ENCODE assay signal across 17 cellular contexts in the genomic region with DNA sequence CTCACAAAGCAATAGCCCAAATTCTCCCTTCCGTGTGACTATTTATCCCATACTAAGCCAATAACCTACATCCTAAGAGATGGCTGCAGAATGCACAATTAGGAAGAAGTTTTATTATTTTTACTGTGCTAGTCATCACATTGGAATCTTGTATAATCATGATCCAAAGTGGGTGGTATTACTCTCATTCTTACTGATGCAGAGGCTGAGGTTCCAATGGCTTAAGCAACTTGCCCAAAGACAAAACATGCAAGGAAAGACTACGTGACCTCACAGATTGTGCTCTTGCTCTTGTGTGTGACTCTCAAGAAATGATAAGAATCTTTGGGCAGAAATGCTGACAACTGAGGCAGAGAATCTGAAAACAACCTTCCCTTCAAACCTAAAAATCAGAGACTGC.
DNase-seq lines count a peak whose midpoint lies in the region; ATAC-seq and TF ChIP-seq lines count a peak whose summit lies in the region.
"Had no signal": no experiment of that assay in that cellular context is flagged by ENCODE, and none has a peak within 500 bp of the region (broad histone marks: within the 10 kb centered on the region; RNA-seq: fewer than 3 reads in every experiment).

No MANE protein-coding gene starts in this region.

- H3K27ac ChIP-seq in A673 (ENCODE audit: low read depth, low read length, poor library complexity, severe bottlenecking) (peak overlapping the region; percentile 59), body of pancreas (no peak overlapping the region)
- H3K27ac ChIP-seq: upper lobe of left lung had no signal

- peaks cover 7% of the 10 kb centered on the region for H3K27me3 Mint-ChIP-seq in HFFc6 (ENCODE audit: insufficient read depth)
- H3K27me3 Mint-ChIP-seq in natural killer cell (ENCODE audit: low read depth in 2 of 2), result peaks cover 0 to 3% of the 10 kb centered on the region in 2 donors
- H3K27me3 Mint-ChIP-seq: dendritic cell treated with granulocyte-macrophage colony-stimulating factor and Interleukin-4, amounts not matched to agents 40 ng/mL and 50 ng/mL, for 4 days had no signal

- TF ChIP-seq POLR2A in body of pancreas (IDR thresholded peaks at IDR 0.05), result no peak

- peak; percentile 47 for ATAC-seq in body of pancreas
- ATAC-seq in HG02798 (IDR thresholded peaks at IDR 0.05; ENCODE audit: poor library complexity, unreplicated experiment), result no peak
- ATAC-seq in natural killer cell, result no peak
- no peak for ATAC-seq in GM21619 (IDR thresholded peaks at IDR 0.05; ENCODE audit: unreplicated experiment)

- intact Hi-C loops in A673 (cut with micrococcal nuclease; ENCODE audit: unreplicated experiment), result loop anchor here (10.0 kb wide), 1 partner anchor 209 kb away; a partner anchor contains a TSS
- intact Hi-C loops in body of pancreas (cut with DNase I), result no loop called here
- intact Hi-C loops in natural killer cell (cut with micrococcal nuclease), result no loop called here

- CTCF ChIA-PET in A673 (lab: Charles Lee), result no interaction called here

- BruUV-seq in A673 (replicated peaks; lab: Mats Ljungman, UMichigan), result no TSS peak

- H3K9me3 Mint-ChIP-seq in HFFc6 (peaks cover 9% of the 10 kb centered on the region), natural killer cell (no peaks in the 10 kb centered on the region)

- H3K4me3 Mint-ChIP-seq in HFFc6 (peak overlapping the region; percentile 80), natural killer cell (no peak overlapping the region)
- H3K4me3 Mint-ChIP-seq: dendritic cell treated with granulocyte-macrophage colony-stimulating factor and Interleukin-4, amounts not matched to agents 40 ng/mL and 50 ng/mL, for 4 days had no signal

- peaks cover 8% of the 10 kb centered on the region for H3K36me3 Mint-ChIP-seq in HFFc6 (ENCODE audit: low read depth)
- no peaks in the 10 kb centered on the region for H3K36me3 Mint-ChIP-seq in natural killer cell

- DNase-seq in A673 (ENCODE audit: low spot score) (peak; percentile 81), HFFc6 (peak; percentile 94), body of pancreas (no peak), iris pigment epithelial cell (ENCODE audit: low read depth) (peak; percentile 96), natural killer cell (no peak), NCI-H526 (lab: John Stamatoyannopoulos, UW) (no peak)
- DNase-seq: activated naive CD4-positive, alpha-beta T cell treated with Interleukin-2 at 50 U/mL for 16 hours; left cardiac atrium; NCI-H82; Right ventricle myocardium superior; stimulated activated CD4-positive, alpha-beta T cell treated with anti-CD3 and anti-CD28 coated beads, Interleukin-15, amount 100 ng/mL, for 24 hours; stimulated activated CD8-positive, alpha-beta memory T cell treated with anti-CD3 and anti-CD28 coated beads, Interleukin-4, amount 100 ng/mL, for 48 hours; upper lobe of left lung had no signal

- H3K4me1 Mint-ChIP-seq in HFFc6 (ENCODE audit: low read depth), result peaks cover 71% of the 10 kb centered on the region
- H3K4me1 Mint-ChIP-seq in natural killer cell, result no peaks in the 10 kb centered on the region

- H3K36me3 ChIP-seq in A673 (ENCODE audit: insufficient read depth, low read length, poor library complexity, severe bottlenecking) (no peaks in the 10 kb centered on the region), body of pancreas (replicated peaks in 1 of 2; ENCODE audit: insufficient read depth in 1 of 2, low read depth in 2 of 2) (no peaks in the 10 kb centered on the region)
- H3K36me3 ChIP-seq: HAP-1, upper lobe of left lung had no signal

- H3K4me1 ChIP-seq in A673 (ENCODE audit: insufficient read depth, low read length, poor library complexity, severe bottlenecking), result peaks cover 93% of the 10 kb centered on the region
- no peaks in the 10 kb centered on the region for H3K4me1 ChIP-seq in body of pancreas
- H3K4me1 ChIP-seq: HAP-1 had no signal

- POLR2A ChIA-PET in A673 (lab: Charles Lee; ENCODE audit: low non-redundant PET), result no interaction called here

- no peaks in the 10 kb centered on the region for H3K27me3 ChIP-seq in A673 (replicated peaks; ENCODE audit: insufficient read depth, low read depth, low read length, poor library complexity)
- H3K27me3 ChIP-seq in body of pancreas, result no peaks in the 10 kb centered on the region
- H3K27me3 ChIP-seq: upper lobe of left lung had no signal

- WGBS in body of pancreas, 2 donors, result 85 to 93% methylated on average over 2 of the region's 2 CpGs

- TF ChIP-seq CTCF in A673 (conservative IDR thresholded peaks at IDR 0.05; ENCODE audit: low read depth, low read length) (no peak), HFFc6 (IDR thresholded peaks at IDR 0.05) (no peak), body of pancreas (IDR thresholded peaks at IDR 0.05) (no peak), natural killer cell (IDR thresholded peaks at IDR 0.05) (no peak)

- H3K9me3 ChIP-seq in A673 (ENCODE audit: low read depth, low read length, poor library complexity, severe bottlenecking) (no peaks in the 10 kb centered on the region), body of pancreas (no peaks in the 10 kb centered on the region)
- H3K9me3 ChIP-seq: HAP-1, upper lobe of left lung had no signal

- H3K27ac Mint-ChIP-seq in HFFc6 (peak overlapping the region; percentile 97), natural killer cell (no peak overlapping the region)
- H3K27ac Mint-ChIP-seq: dendritic cell treated with granulocyte-macrophage colony-stimulating factor and Interleukin-4, amounts not matched to agents 40 ng/mL and 50 ng/mL, for 4 days had no signal

- H3K4me3 ChIP-seq in A673 (ENCODE audit: low read depth, low read length, poor library complexity, severe bottlenecking), result no peak overlapping the region
- no peak overlapping the region for H3K4me3 ChIP-seq in body of pancreas
- H3K4me3 ChIP-seq: HAP-1, upper lobe of left lung had no signal

Comparison
In these comparisons a context has a peak if more than half of its experiments do, and no peak if none do; other contexts are left out.
1. DNase-seq: peak in A673 (single experiment), HFFc6 (single experiment) and iris pigment epithelial cell (single experiment); none in body of pancreas (0 of 4), natural killer cell (single experiment) and NCI-H526 (0 of 2).